8 cellular contexts compared by ENCODE assay signal in the genomic region with DNA sequence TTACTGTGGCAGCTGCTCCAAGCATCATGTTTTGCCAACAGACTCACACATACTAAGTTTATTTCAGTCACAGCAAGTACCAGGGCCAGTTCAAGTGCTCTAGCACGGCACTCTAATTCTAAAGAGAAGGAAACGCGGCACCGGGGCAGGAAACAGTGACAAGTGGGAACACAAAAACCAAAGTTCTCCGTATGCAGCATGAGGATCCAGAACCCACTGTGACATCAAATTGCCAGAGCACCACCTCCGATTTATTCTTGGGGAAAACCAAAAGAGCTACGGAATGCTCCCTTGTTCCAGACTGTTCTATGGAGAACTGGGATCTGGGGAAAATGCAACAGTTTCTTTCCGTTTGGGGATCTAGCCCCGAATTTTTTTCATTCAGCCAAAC. TPM values are rescaled to one million over a fixed set of nuclear protein-coding genes. Genes with fewer than 3 reads are reported as not detected.
DNase-seq lines count a peak whose midpoint lies in the region; ATAC-seq, FAIRE-seq and TF ChIP-seq lines count a peak whose summit lies in the region.

No MANE protein-coding gene starts in this region.

- H3K4me1 ChIP-seq in SJCRH30 (no peaks in the 10 kb centered on the region), H1 (replicated peaks in 1 of 4; ENCODE audit: control insufficient read depth in 3 of 4, insufficient read depth in 4 of 4, low read length in 3 of 4) (peaks cover 0 to 5% (median 1%) of the 10 kb centered on the region in 4 experiments; a peak in 5 of 7 replicates)

- 5% methylated on average over 9 of the region's 9 CpGs; no CpG with 5 or more reads in 1 of the 2 experiments for WGBS in H1 (ENCODE audit: extremely low coverage in 1 of 2, insufficient coverage in 1 of 2, insufficient read length in 1 of 2, insufficient replicate concordance in 2 of 2, low coverage in 1 of 2, low lambda C conversion rate in 2 of 2, missing lambda C conversion rate in 1 of 2), 2 experiments

- H3K36me3 ChIP-seq in SJCRH30 = no peaks in the 10 kb centered on the region
- H3K36me3 ChIP-seq in H1 (ENCODE audit: control insufficient read depth in 2 of 4, insufficient read depth in 4 of 4, low read length in 3 of 4) = no peaks in the 10 kb centered on the region

- no peaks in the 10 kb centered on the region for H3K27me3 Mint-ChIP-seq in naive thymus-derived CD8-positive, alpha-beta T cell

- peak overlapping the region; percentile 98 for H2AFZ ChIP-seq in H1 (ENCODE audit: low read length)

- H2BK20ac ChIP-seq in H1 (ENCODE audit: low read length) = 0 out of 2 replicates have a peak overlapping the region, but pooled peaks have one; percentile 80

- no peaks in the 10 kb centered on the region for H4K20me1 ChIP-seq in H1 (replicated peaks in 1 of 2; ENCODE audit: control insufficient read depth in 1 of 2, insufficient read depth in 2 of 2, low read length in 2 of 2)

- FAIRE-seq in H1 (lab: Jason Lieb, UNC) = no peak

- TF ChIP-seq EP300 in H1 (IDR thresholded peaks at IDR 0.05; ENCODE audit: borderline replicate concordance in 1 of 2, low read depth in 2 of 2, low read length in 2 of 2) = no peak

- H3K4ac ChIP-seq in H1 (replicated peaks; ENCODE audit: insufficient read length, low read depth, low read length) = no peak overlapping the region

- no peak overlapping the region for H2BK5ac ChIP-seq in H1 (ENCODE audit: low read depth, low read length)

- H3K4me3 ChIP-seq in SJCRH30 (peak overlapping the region; percentile 61), H1 (ENCODE audit: extremely low read depth in 1 of 4, insufficient read depth in 2 of 4, low read depth in 3 of 4, low read length in 4 of 4) (peak overlapping the region; percentile 45 to 62 (median 60); a peak in 7 of 8 replicates)

- H3K9me3 Mint-ChIP-seq in naive thymus-derived CD8-positive, alpha-beta T cell = no peaks in the 10 kb centered on the region

- no peaks in the 10 kb centered on the region for H3K27me3 ChIP-seq in SJCRH30
- no peaks in the 10 kb centered on the region for H3K27me3 ChIP-seq in H1 (replicated peaks in 1 of 4; ENCODE audit: control insufficient read depth in 3 of 4, extremely low read depth in 1 of 4, insufficient read depth in 3 of 4, low read length in 3 of 4)

- H3K79me2 ChIP-seq in H1 (ENCODE audit: control insufficient read depth in 1 of 2, insufficient read depth in 2 of 2, low read length in 2 of 2) = no peaks in the 10 kb centered on the region

- TF ChIP-seq POLR2A in H1 (IDR thresholded peaks at IDR 0.05; ENCODE audit: control extremely low read depth in 1 of 2, low read depth in 2 of 2, low read length in 2 of 2) (no peak), erythroblast (IDR thresholded peaks at IDR 0.05; ENCODE audit: low read length) (no peak)

- H4K5ac ChIP-seq in H1 (ENCODE audit: insufficient read length, low read depth, low read length) = no peak overlapping the region

- H3K9ac ChIP-seq in H1 (replicated peaks in 1 of 4; ENCODE audit: extremely low read depth in 1 of 4, low read depth in 3 of 4, low read length in 3 of 4) = peak overlapping the region in 2 of 4 experiments; percentile 38 to 43; a peak in 3 of 7 replicates

- H2BK120ac ChIP-seq in H1 (replicated peaks; ENCODE audit: low read depth, low read length) = no peak overlapping the region

- no peak overlapping the region for H3K14ac ChIP-seq in H1 (ENCODE audit: insufficient read length)

- peaks cover 2 to 22% (median 13%) of the 10 kb centered on the region in 3 donors for H3K36me3 Mint-ChIP-seq in naive thymus-derived CD8-positive, alpha-beta T cell

- H3K18ac ChIP-seq in H1 (ENCODE audit: extremely low read depth, low read length) = no peak overlapping the region

- no peak overlapping the region for H2AK5ac ChIP-seq in H1 (ENCODE audit: low read depth, low read length)

- POLR2A ChIA-PET in H1 (lab: Charles Lee; ENCODE audit: partially characterized antibody) = no interaction called here
- POLR2A ChIA-PET in naive thymus-derived CD8-positive, alpha-beta T cell (lab: Charles Lee) = interaction anchor here (1.3 to 2.3 kb wide), 3 partner anchors 9 to 794 kb away, joined by 3 to 9 read pairs (median 4); no protein-coding TSS in a partner anchor

- peak overlapping the region; percentile 69 to 72 for H3K4me2 ChIP-seq in H1 (ENCODE audit: insufficient read depth in 1 of 2, low read depth in 2 of 2, low read length in 2 of 2)

- peak; percentile 67 for DNase-seq in NOMO-1 treated with DMSO at 0.1 percent for 48 hours (lab: John Stamatoyannopoulos, UW; ENCODE audit: unreplicated experiment)
- DNase-seq in NOMO-1 treated with dmso at 0.1 percent for 144 hours (lab: John Stamatoyannopoulos, UW; ENCODE audit: unreplicated experiment) = no peak
- no peak for DNase-seq in SJCRH30
- DNase-seq in H1 (ENCODE audit: low read depth in 1 of 2, low spot score in 2 of 2) = no peak
- peak in 4 of 10 donors; percentile 6 to 14 (median 8) for DNase-seq in naive thymus-derived CD8-positive, alpha-beta T cell
- DNase-seq in erythroblast (lab: John Stamatoyannopoulos, UW) = no peak
- DNase-seq in SIG-M5 treated with dmso at 0.1 percent for 504 hours (lab: John Stamatoyannopoulos, UW; ENCODE audit: unreplicated experiment) = no peak

- no peak for TF ChIP-seq RAD21 in H1 (IDR thresholded peaks at IDR 0.05 in 1 of 2, conservative IDR thresholded peaks at IDR 0.05 in 1 of 2; ENCODE audit: low read depth in 2 of 2, low read length in 2 of 2)

- H3K9me3 ChIP-seq in SJCRH30 (replicated peaks) (no peaks in the 10 kb centered on the region), H1 (ENCODE audit: insufficient read depth in 2 of 2, low read depth in 1 of 2, low read length in 1 of 2) (no peaks in the 10 kb centered on the region)

- H4K91ac ChIP-seq in H1 (replicated peaks; ENCODE audit: insufficient read length, low read length) = no peak overlapping the region

- H3K56ac ChIP-seq in H1 (replicated peaks; ENCODE audit: insufficient read length, low read depth, low read length) = no peak overlapping the region

- H2BK15ac ChIP-seq in H1 (ENCODE audit: low read length) = no peak overlapping the region

- peak overlapping the region; percentile 88 to 97 (median 93) for H3K27ac Mint-ChIP-seq in naive thymus-derived CD8-positive, alpha-beta T cell

- peak; percentile 3 for ATAC-seq in HG02884 (IDR thresholded peaks at IDR 0.05; ENCODE audit: unreplicated experiment)
- peak; percentile 24 to 32 for ATAC-seq in naive thymus-derived CD8-positive, alpha-beta T cell

- H3K23ac ChIP-seq in H1 (ENCODE audit: insufficient read length) = no peak overlapping the region

- peaks cover 6% of the 10 kb centered on the region for H3K23me2 ChIP-seq in H1 (ENCODE audit: low read depth, low read length)

- no peak overlapping the region for H4K8ac ChIP-seq in H1 (ENCODE audit: extremely low read depth, insufficient read depth, low read length)

- CTCF ChIA-PET in H1 (lab: Charles Lee; ENCODE audit: partially characterized antibody) = interaction anchor here (1.0 kb wide), 2 partner anchors 324 to 530 kb away, joined by 3 read pairs; no protein-coding TSS in a partner anchor

- no peak overlapping the region for H2BK12ac ChIP-seq in H1 (ENCODE audit: low read depth, low read length)

- H3K4me3 Mint-ChIP-seq in naive thymus-derived CD8-positive, alpha-beta T cell = peak overlapping the region; percentile 90 to 99 (median 93)

- H3K4me1 Mint-ChIP-seq in naive thymus-derived CD8-positive, alpha-beta T cell = peaks cover 19 to 46% (median 42%) of the 10 kb centered on the region in 4 donors

- H3K27ac ChIP-seq in SJCRH30 (no peak overlapping the region), H1 (ENCODE audit: low read depth, low read length) (no peak overlapping the region)

- no peaks in the 10 kb centered on the region for H3K79me1 ChIP-seq in H1 (ENCODE audit: low read depth, low read length)

- TF ChIP-seq CTCF in H1 (IDR thresholded peaks at IDR 0.05; ENCODE audit: control extremely low read depth in 1 of 3, insufficient read depth in 1 of 3, low read depth in 1 of 3, low read length in 3 of 3) = no peak

TF ChIP-seq in H1, 55 proteins besides CTCF, POLR2A, EP300 and RAD21 (continues in another document):
- TF ChIP-seq SP1 (IDR thresholded peaks at IDR 0.05; ENCODE audit: low read depth, low read length) = 0 out of 2 replicates have a peak, but pooled peaks have one; percentile 5
- no peak for TF ChIP-seq GTF2F1 (IDR thresholded peaks at IDR 0.05; ENCODE audit: borderline replicate concordance, low read depth, low read length)

RNA-seq across cellular contexts. Expression of a gene that starts 0.4 kb away (rescaled TPM):
- total RNA-seq in SJCRH30 (2014; rRNA removed; shearing (Covaris generic)) = 5.4 and 7.6 TPM in 2 replicates
- 5.6 and 7.8 TPM in 2 replicates for total RNA-seq in H1 (2021; fragmentation: NEBNext Ultra II Directional; extraction: Animal tissue kit (Norgen Biotek cat#: 25700))
- 3.0 and 4.4 TPM in 2 replicates for polyA plus RNA-seq in H1 (2011; rRNA removed)
- 5.7 TPM for polyA plus RNA-seq in H1 (2011; cell fraction: cytosol; rRNA removed)
- polyA plus RNA-seq in H1 (2011; cell fraction: nucleus; rRNA removed) = 3.4 TPM
- polyA plus RNA-seq in H1 (2012, experiment 1 of 2) = 5.4 to 6.8 TPM (median 5.9 TPM) in 4 replicates
- polyA plus RNA-seq in H1 (2012, experiment 2 of 2) = 0.68 TPM
- 6.6 TPM for polyA plus RNA-seq in H1 (2013, experiment 1 of 2)
- 7.1 TPM for polyA plus RNA-seq in H1 (2013, experiment 2 of 2)
- polyA minus RNA-seq in H1 (2011; rRNA and poly(A)+ RNA removed) = 12.2 and 18.2 TPM in 2 replicates
- 5.4 TPM for polyA minus RNA-seq in H1 (2011; cell fraction: cytosol; rRNA and poly(A)+ RNA removed)
- polyA minus RNA-seq in H1 (2011; cell fraction: nucleus; rRNA and poly(A)+ RNA removed) = 13.2 TPM
- 10 to 100 TPM; 19.6 to 21.1 TPM for total RNA-seq in naive thymus-derived CD8-positive, alpha-beta T cell
- polyA plus RNA-seq in naive thymus-derived CD8-positive, alpha-beta T cell = 10 to 100 TPM; 12.9 to 15.0 (median 14.5) TPM
